Comparison of ENCODE assay signal across 21 cellular contexts in the genomic region with DNA sequence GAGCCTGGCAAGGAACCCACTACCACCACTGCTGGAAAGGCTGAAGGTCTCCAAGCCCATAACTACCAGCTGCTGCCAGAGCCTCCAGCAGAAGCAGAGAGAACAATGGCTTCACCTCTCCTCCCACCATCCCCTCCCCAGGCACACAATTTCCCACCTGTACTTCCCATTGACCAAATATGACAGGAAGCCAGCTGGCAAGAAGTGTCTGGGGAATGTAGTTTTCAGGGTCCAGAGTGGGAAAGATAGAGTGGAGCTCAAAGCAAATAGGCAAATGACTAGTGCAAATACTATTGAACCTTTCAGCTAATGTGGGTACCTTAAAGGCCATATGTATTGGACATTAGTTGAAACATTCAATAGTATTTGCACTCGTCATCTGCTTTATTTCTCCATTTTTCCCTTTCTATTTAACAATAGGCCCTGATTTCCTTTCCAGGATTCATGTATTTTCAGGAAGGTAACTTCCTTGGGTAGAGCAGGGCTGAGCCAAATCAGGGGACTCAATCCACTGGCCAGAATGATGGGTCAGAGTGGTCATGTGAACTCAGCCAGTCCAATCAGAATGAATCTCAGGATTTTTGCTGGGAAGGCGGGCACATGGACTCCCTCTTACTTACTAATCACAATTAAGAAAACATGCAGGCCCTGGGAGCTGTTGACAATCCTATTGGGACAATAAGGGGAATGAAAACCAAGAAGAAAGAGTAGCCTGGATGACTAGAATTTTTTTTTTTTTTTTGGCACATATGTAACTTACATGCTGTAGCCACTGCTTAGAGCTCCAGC.
"Had no signal": no experiment of that assay in that cellular context is flagged by ENCODE, and none has a peak within 500 bp of the region (broad histone marks: within the 10 kb centered on the region; RNA-seq: fewer than 3 reads in every experiment).

No MANE protein-coding gene starts in this region.

- H3K27ac ChIP-seq: brain microvascular endothelial cell, cardiac muscle cell, SJCRH30, VCaP had no signal

- H3K36me3 Mint-ChIP-seq: activated naive CD4-positive, alpha-beta T cell treated with anti-CD3 and anti-CD28 coated beads, Interleukin-2, amount 10 ng/mL, durations not matched to agents 7 days and 5 days; activated naive CD8-positive, alpha-beta T cell treated with anti-CD3 and anti-CD28 coated beads for 36 hours had no signal

- ATAC-seq: activated CD4-positive, alpha-beta T cell treated with anti-CD3 and anti-CD28 coated beads for 36 hours; activated T-helper 17 cell treated with anti-CD3 and anti-CD28 coated beads, Interleukin-2, amount 50 U/mL, for 72 hours had no signal

- H3K27me3 Mint-ChIP-seq: activated CD4-positive, alpha-beta T cell treated with anti-CD3 and anti-CD28 coated beads for 36 hours; activated T-helper 17 cell treated with anti-CD3 and anti-CD28 coated beads, Interleukin-2, amount 50 U/mL, for 72 hours had no signal

- H3K4me2 ChIP-seq: SK-N-SH had no signal

- H3K4me1 ChIP-seq: SJCRH30 had no signal

- H3K27me3 ChIP-seq: brain microvascular endothelial cell, cardiac muscle cell, SJCRH30 had no signal

- DNase-seq: activated CD4-positive, alpha-beta memory T cell treated with anti-CD3 and anti-CD28 coated beads, Interleukin-2, amount 10 ng/mL, durations not matched to agents 7 days and 5 days; activated CD4-positive, alpha-beta T cell treated with anti-CD3 and anti-CD28 coated beads for 36 hours; activated CD4-positive, alpha-beta T cell treated with anti-CD3 and anti-CD28 coated beads, Interleukin-2, amount 50 U/mL, for 1 hour; activated gamma-delta T cell; activated naive CD4-positive, alpha-beta T cell treated with anti-CD3 and anti-CD28 coated beads, Interleukin-2, amount 10 ng/mL, durations not matched to agents 7 days and 5 days; activated naive CD8-positive, alpha-beta T cell treated with anti-CD3 and anti-CD28 coated beads for 36 hours; activated T-cell treated with anti-CD3 and anti-CD28 coated beads for 4 hours; activated T-cell treated with anti-CD3 and anti-CD28 coated beads, Interleukin-2, amount 50 U/mL, for 48 hours; brain microvascular endothelial cell; Karpas-422; MM.1S; NCI-H1694; NCI-H2081; NCI-H524; NCI-H748 treated with DMSO at 0.1 percent for 48 hours; SJCRH30; SK-N-SH; T-helper 1 cell had no signal

- H3K4me3 ChIP-seq: cardiac muscle cell, SJCRH30 had no signal

- H3K9ac ChIP-seq: SK-N-SH had no signal

- H3K9me3 ChIP-seq: SJCRH30, SK-N-SH had no signal

- H3K36me3 ChIP-seq: brain microvascular endothelial cell, cardiac muscle cell, SJCRH30 had no signal

- H3K4me3 Mint-ChIP-seq: activated CD4-positive, alpha-beta memory T cell treated with anti-CD3 and anti-CD28 coated beads, Interleukin-2, amount 10 ng/mL, durations not matched to agents 7 days and 5 days; activated CD4-positive, alpha-beta T cell treated with anti-CD3 and anti-CD28 coated beads for 36 hours; activated naive CD4-positive, alpha-beta T cell treated with anti-CD3 and anti-CD28 coated beads, Interleukin-2, amount 10 ng/mL, durations not matched to agents 7 days and 5 days; activated naive CD8-positive, alpha-beta T cell treated with anti-CD3 and anti-CD28 coated beads for 36 hours; activated T-helper 17 cell treated with anti-CD3 and anti-CD28 coated beads, Interleukin-2, amount 50 U/mL, for 72 hours had no signal

- H3K27ac Mint-ChIP-seq: activated CD4-positive, alpha-beta memory T cell treated with anti-CD3 and anti-CD28 coated beads, Interleukin-2, amount 10 ng/mL, durations not matched to agents 7 days and 5 days; activated CD4-positive, alpha-beta T cell treated with anti-CD3 and anti-CD28 coated beads for 36 hours; activated naive CD4-positive, alpha-beta T cell treated with anti-CD3 and anti-CD28 coated beads, Interleukin-2, amount 10 ng/mL, durations not matched to agents 7 days and 5 days; activated naive CD8-positive, alpha-beta T cell treated with anti-CD3 and anti-CD28 coated beads for 36 hours; activated T-helper 17 cell treated with anti-CD3 and anti-CD28 coated beads, Interleukin-2, amount 50 U/mL, for 72 hours had no signal

- H3K9me3 Mint-ChIP-seq: activated CD4-positive, alpha-beta memory T cell treated with anti-CD3 and anti-CD28 coated beads, Interleukin-2, amount 10 ng/mL, durations not matched to agents 7 days and 5 days; activated naive CD4-positive, alpha-beta T cell treated with anti-CD3 and anti-CD28 coated beads, Interleukin-2, amount 10 ng/mL, durations not matched to agents 7 days and 5 days; activated naive CD8-positive, alpha-beta T cell treated with anti-CD3 and anti-CD28 coated beads for 36 hours; activated T-helper 17 cell treated with anti-CD3 and anti-CD28 coated beads, Interleukin-2, amount 50 U/mL, for 72 hours had no signal

- H3K4me1 Mint-ChIP-seq: activated CD4-positive, alpha-beta memory T cell treated with anti-CD3 and anti-CD28 coated beads, Interleukin-2, amount 10 ng/mL, durations not matched to agents 7 days and 5 days; activated CD4-positive, alpha-beta T cell treated with anti-CD3 and anti-CD28 coated beads for 36 hours; activated naive CD4-positive, alpha-beta T cell treated with anti-CD3 and anti-CD28 coated beads, Interleukin-2, amount 10 ng/mL, durations not matched to agents 7 days and 5 days; activated naive CD8-positive, alpha-beta T cell treated with anti-CD3 and anti-CD28 coated beads for 36 hours; activated T-helper 17 cell treated with anti-CD3 and anti-CD28 coated beads, Interleukin-2, amount 50 U/mL, for 72 hours had no signal
